10 cellular contexts compared by ENCODE assay signal in genomic region chr4:173521474-173522159, GRCh38. TPM values are rescaled to one million over a fixed set of nuclear protein-coding genes. Genes with fewer than 3 reads are reported as not detected.
DNase-seq lines count a peak whose midpoint lies in the region; ATAC-seq, FAIRE-seq and TF ChIP-seq lines count a peak whose summit lies in the region.
"Had no signal": no experiment of that assay in that cellular context is flagged by ENCODE, and none has a peak within 500 bp of the region (broad histone marks: within the 10 kb centered on the region; RNA-seq: fewer than 3 reads in every experiment).

No MANE protein-coding gene starts in this region.

- H3K4me3 ChIP-seq in breast epithelium (peak overlapping the region; percentile 43 to 67 (median 45)), esophagus squamous epithelium (peak overlapping the region; percentile 2 to 61 (median 36))

- FAIRE-seq in frontal cortex (lab: Jason Lieb, UNC), result no peak

- CTCF ChIA-PET in MCF 10A (lab: Yijun Ruan, JAX), result no interaction called here

- H3K27ac ChIP-seq in breast epithelium, result peak overlapping the region; percentile 70 to 92
- H3K27ac ChIP-seq in esophagus squamous epithelium, result peak overlapping the region; percentile 9 to 74 (median 56)
- H3K27ac ChIP-seq: C4-2B had no signal

- POLR2A ChIA-PET in MCF 10A (lab: Yijun Ruan, JAX), result no interaction called here

- H3K36me3 ChIP-seq in breast epithelium (no peaks in the 10 kb centered on the region), esophagus squamous epithelium (no peaks in the 10 kb centered on the region)

- no peak for DNase-seq in breast epithelium (ENCODE audit: low spot score in 2 of 2)
- no peak for DNase-seq in MCF 10A (ENCODE audit: unreplicated experiment)
- DNase-seq in esophagus squamous epithelium (lab: John Stamatoyannopoulos, UW), result no peak
- DNase-seq in naive B cell, result no peak
- no peak for DNase-seq in medulla oblongata (ENCODE audit: extremely low spot score)
- no peak for DNase-seq in NCI-H187 treated with DMSO at 0.1 percent for 48 hours (lab: John Stamatoyannopoulos, UW)
- DNase-seq in KG1 (lab: John Stamatoyannopoulos, UW), result no peak
- DNase-seq in frontal cortex (ENCODE audit: low spot score in 2 of 2), result no peak
- DNase-seq: activated T-cell treated with anti-CD3 and anti-CD28 coated beads, Interleukin-2, amount 50 U/mL, for 24 hours had no signal

- TF ChIP-seq POLR2A in breast epithelium (IDR thresholded peaks at IDR 0.05) (no peak), esophagus squamous epithelium (IDR thresholded peaks at IDR 0.05) (no peak)

- H3K27ac Mint-ChIP-seq in MCF 10A (ENCODE audit: low read depth, unreplicated experiment), result no peak overlapping the region
- peak overlapping the region in 4 of 6 donors; percentile 25 to 95 (median 78) for H3K27ac Mint-ChIP-seq in naive B cell

- TF ChIP-seq CTCF in breast epithelium (IDR thresholded peaks at IDR 0.05), result no peak
- TF ChIP-seq CTCF in MCF 10A (IDR thresholded peaks at IDR 0.05; ENCODE audit: unreplicated experiment), result no peak
- TF ChIP-seq CTCF in esophagus squamous epithelium (IDR thresholded peaks at IDR 0.05), result no peak

- H3K4me1 ChIP-seq in breast epithelium (no peaks in the 10 kb centered on the region), esophagus squamous epithelium (peaks cover 4 to 53% (median 34%) of the 10 kb centered on the region in 3 donors)

- H3K9me3 ChIP-seq in breast epithelium (no peaks in the 10 kb centered on the region), esophagus squamous epithelium (no peaks in the 10 kb centered on the region)

- H3K27me3 Mint-ChIP-seq in MCF 10A (ENCODE audit: insufficient read depth, unreplicated experiment), result peaks cover 2% of the 10 kb centered on the region
- peaks cover 65 to 95% (median 85%) of the 10 kb centered on the region in 3 donors for H3K27me3 Mint-ChIP-seq in naive B cell

- BruUV-seq in MCF 10A (replicated peaks; lab: Mats Ljungman, UMichigan), result no TSS peak

- H3K36me3 Mint-ChIP-seq in MCF 10A (ENCODE audit: insufficient read depth, unreplicated experiment) (peaks cover 6% of the 10 kb centered on the region), naive B cell (peaks cover 17 to 57% of the 10 kb centered on the region in 2 donors)

- ATAC-seq in naive B cell (ENCODE audit: low read depth in 2 of 2), result no peak

- H3K4me1 Mint-ChIP-seq in MCF 10A (ENCODE audit: insufficient read depth, unreplicated experiment) (no peaks in the 10 kb centered on the region), naive B cell (peaks cover 17 to 30% (median 21%) of the 10 kb centered on the region in 3 donors)

- intact Hi-C loops in breast epithelium (cut with DNase I; ENCODE audit: low total_unique reads), result no loop called here
- intact Hi-C loops in MCF 10A (cut with micrococcal nuclease), result no loop called here
- intact Hi-C loops in esophagus squamous epithelium (cut with DNase I), result no loop called here

- H3K27me3 ChIP-seq in breast epithelium (peaks cover 0 to 95% of the 10 kb centered on the region in 2 donors), esophagus squamous epithelium (peaks cover 26 to 100% (median 62%) of the 10 kb centered on the region in 4 donors)

- no peak overlapping the region for H3K4me3 Mint-ChIP-seq in MCF 10A (ENCODE audit: unreplicated experiment)
- peak overlapping the region in 3 of 8 donors; percentile 35 to 65 (median 41) for H3K4me3 Mint-ChIP-seq in naive B cell

- 12 to 13% methylated on average over 3 to 16 of the region's 27 CpGs for WGBS in esophagus squamous epithelium, 2 donors

- H3K9me3 Mint-ChIP-seq in MCF 10A (ENCODE audit: unreplicated experiment) (peaks cover 5% of the 10 kb centered on the region), naive B cell (peaks cover 8 to 56% (median 22%) of the 10 kb centered on the region in 7 donors)

RNA-seq across cellular contexts. Expression of gene HAND2, which starts 8.4 kb away (rescaled TPM):
- total RNA-seq in breast epithelium, result 10 to 100 TPM; 10.5 to 29.6 (median 12.8) TPM
- not detected in 2 replicates for total RNA-seq in MCF 10A (2022)
- 1 to 10 TPM in 3 of 4 donors, under 1 TPM in 1; 0.31 to 3.8 (median 1.8) TPM for total RNA-seq in esophagus squamous epithelium
- polyA plus RNA-seq in naive B cell (ENCODE audit: low read depth in 6 of 6), result not detected
- total RNA-seq in frontal cortex, result not detected
